ENCODE assay signal across 11 cellular contexts in the genomic region with DNA sequence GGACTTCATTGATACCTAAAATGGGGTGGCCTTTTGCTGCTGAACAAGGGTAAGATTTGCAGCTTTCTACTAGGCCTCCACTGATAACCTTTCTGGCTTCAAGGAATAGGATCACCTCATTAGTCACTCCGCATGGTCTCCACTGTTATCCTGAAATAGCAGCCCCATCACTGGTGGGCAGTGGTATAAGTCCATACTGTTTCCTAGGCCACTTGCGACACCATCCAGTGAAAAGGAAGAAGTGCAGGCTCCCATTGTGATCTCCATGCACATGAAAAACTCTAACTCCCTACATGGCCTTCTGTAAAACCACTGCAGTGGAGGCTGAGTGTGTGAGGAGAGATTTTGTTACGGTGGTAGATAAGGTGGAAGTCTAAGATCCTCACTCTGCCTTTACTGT.
DNase-seq lines count a peak whose midpoint lies in the region; ATAC-seq and TF ChIP-seq lines count a peak whose summit lies in the region.
"Had no signal": no experiment of that assay in that cellular context is flagged by ENCODE, and none has a peak within 500 bp of the region (broad histone marks: within the 10 kb centered on the region; RNA-seq: fewer than 3 reads in every experiment).

No MANE protein-coding gene starts in this region.

- DNase-seq in G401 (ENCODE audit: low spot score), result peak; percentile 3
- DNase-seq in NCI-H524 treated with DMSO at 0.1 percent for 48 hours (lab: John Stamatoyannopoulos, UW), result peak; percentile 47
- DNase-seq in myocyte (ENCODE audit: low read depth), result peak; percentile 49
- DNase-seq in NCI-H2171 (lab: John Stamatoyannopoulos, UW), result no peak
- no peak for DNase-seq in NK-92 (lab: John Stamatoyannopoulos, UW; ENCODE audit: unreplicated experiment)
- DNase-seq: left lung; NK-92 treated with Interleukin-12 subunit alpha and Interleukin-12 subunit beta, amount 100 ng/mL, for 24 hours had no signal

- H3K27ac Mint-ChIP-seq in brain, result peak overlapping the region in 1 of 5 experiments; percentile 17

- no peak overlapping the region for H3K4me3 Mint-ChIP-seq in brain
- H3K4me3 Mint-ChIP-seq: central memory CD8-positive, alpha-beta T cell had no signal

- peak; percentile 70 to 81 for TF ChIP-seq CTCF in brain (conservative IDR thresholded peaks at IDR 0.05)

- in situ Hi-C loops in G401 (cut with HindIII; ENCODE audit: low sequenced_read_pairs), result no loop called here

- H3K27me3 Mint-ChIP-seq in brain, result no peaks in the 10 kb centered on the region
- H3K27me3 Mint-ChIP-seq: central memory CD8-positive, alpha-beta T cell had no signal

- ATAC-seq in HG03095 (IDR thresholded peaks at IDR 0.05; ENCODE audit: unreplicated experiment) (no peak), GM21447 (IDR thresholded peaks at IDR 0.05; ENCODE audit: unreplicated experiment) (no peak)
- ATAC-seq: left lung had no signal

- H3K36me3 Mint-ChIP-seq in brain, result no peaks in the 10 kb centered on the region

- no peaks in the 10 kb centered on the region for H3K9me3 Mint-ChIP-seq in brain

- H3K4me1 Mint-ChIP-seq in brain, result no peaks in the 10 kb centered on the region
- H3K4me1 Mint-ChIP-seq: central memory CD8-positive, alpha-beta T cell had no signal

Comparison
In these comparisons a context has a peak if more than half of its experiments do, and no peak if none do; other contexts are left out.
1. DNase-seq: peak in G401 (single experiment), NCI-H524 treated with DMSO at 0.1 percent for 48 hours (single experiment) and myocyte (single experiment); none in NCI-H2171 (single experiment) and NK-92 (single experiment).